ENCODE assay signal across 8 cellular contexts in the genomic region with DNA sequence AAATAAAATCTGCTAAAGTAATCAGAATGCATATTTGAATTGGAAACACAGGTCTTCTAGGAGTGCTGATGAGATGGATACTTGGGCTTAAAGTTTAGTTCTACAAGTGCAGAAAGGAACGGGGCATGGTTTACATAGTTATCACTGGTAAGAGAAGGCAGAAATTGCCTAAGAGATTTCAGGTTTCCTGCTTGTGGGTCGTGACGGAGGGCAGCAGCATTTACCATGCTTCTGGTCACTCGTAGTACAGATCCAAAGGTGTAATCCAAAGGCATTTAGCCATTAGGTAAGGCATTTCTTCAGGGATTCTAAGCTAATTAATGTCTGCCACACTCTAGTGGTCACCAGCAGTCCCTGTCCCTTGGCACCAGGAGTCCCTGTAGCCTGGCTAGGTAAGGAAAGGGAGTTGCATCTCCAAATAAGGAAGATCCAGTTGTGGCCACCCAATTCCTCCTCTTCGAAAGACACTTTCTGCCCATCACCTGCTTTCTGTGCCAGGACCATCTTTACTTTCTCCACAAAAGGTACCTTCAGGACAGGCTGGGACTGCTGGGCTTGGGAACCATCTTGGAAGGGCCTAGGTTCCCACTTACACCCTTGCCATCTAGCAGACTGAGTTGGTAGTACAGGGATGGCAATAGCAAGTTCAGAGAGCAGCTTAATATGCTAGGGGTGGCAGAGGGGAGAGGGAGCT. TPM values are rescaled to one million over a fixed set of nuclear protein-coding genes. Genes with fewer than 3 reads are reported as not detected.
DNase-seq lines count a peak whose midpoint lies in the region; ATAC-seq and TF ChIP-seq lines count a peak whose summit lies in the region.

No MANE protein-coding gene starts in this region.

- peak overlapping the region; percentile 90 for H3K4me3 Mint-ChIP-seq in natural killer cell treated with Interleukin-12 subunit alpha and Interleukin-12 subunit beta and Interleukin-15 and Interleukin-18, amount 100 ng/mL, for 72 hours

- no peaks in the 10 kb centered on the region for H3K27me3 ChIP-seq in BLaER1 treated with 17β-estradiol and CSF1 and Interleukin-3, amounts not matched to agents 10 nM and 100 nM
- H3K27me3 ChIP-seq in KMS-11 (ENCODE audit: insufficient read depth, low read depth) = no peaks in the 10 kb centered on the region

- H3K36me3 Mint-ChIP-seq in natural killer cell treated with Interleukin-12 subunit alpha and Interleukin-12 subunit beta and Interleukin-15 and Interleukin-18, amount 100 ng/mL, for 72 hours = no peaks in the 10 kb centered on the region

- H3K27ac ChIP-seq in BLaER1 treated with 17β-estradiol and CSF1 and Interleukin-3, amounts not matched to agents 10 nM and 100 nM = peak overlapping the region in 7 of 11 experiments; percentile 89 to 98 (median 96); a peak in 9 of 22 replicates
- H3K27ac ChIP-seq in KMS-11 (no peak overlapping the region; the same call in 1 of the 2 replicates), caudate nucleus (ENCODE audit: low read depth, low read length) (peak overlapping the region; percentile 100)

- H3K4me2 ChIP-seq in BLaER1 treated with 17β-estradiol and CSF1 and Interleukin-3, amounts not matched to agents 10 nM and 100 nM = peak overlapping the region; percentile 83 to 98 (median 87)
- H3K4me2 ChIP-seq in KMS-11 = peak overlapping the region; percentile 34; the same call in 1 of the 2 replicates

- H3K9me3 Mint-ChIP-seq in natural killer cell treated with Interleukin-12 subunit alpha and Interleukin-12 subunit beta and Interleukin-15 and Interleukin-18, amount 100 ng/mL, for 72 hours = no peaks in the 10 kb centered on the region

- intact Hi-C loops in posterior vena cava (cut with DNase I) = no loop called here

- no peak for TF ChIP-seq CTCF in KMS-11 (conservative IDR thresholded peaks at IDR 0.05; ENCODE audit: low read depth, low read length)

- H3K4me1 Mint-ChIP-seq in natural killer cell treated with Interleukin-12 subunit alpha and Interleukin-12 subunit beta and Interleukin-15 and Interleukin-18, amount 100 ng/mL, for 72 hours (ENCODE audit: low read depth in 2 of 2) = peaks cover 12 to 17% of the 10 kb centered on the region in 2 donors

- H3K27me3 Mint-ChIP-seq in natural killer cell treated with Interleukin-12 subunit alpha and Interleukin-12 subunit beta and Interleukin-15 and Interleukin-18, amount 100 ng/mL, for 72 hours = no peaks in the 10 kb centered on the region

- ATAC-seq in natural killer cell treated with Interleukin-12 subunit alpha and Interleukin-12 subunit beta and Interleukin-15 and Interleukin-18, amount 100 ng/mL, for 72 hours = no peak
- no peak for ATAC-seq in HG03039 (IDR thresholded peaks at IDR 0.05; ENCODE audit: unreplicated experiment)

- peaks cover 0 to 9% (median 0%) of the 10 kb centered on the region in 11 experiments; a peak in 4 of 22 replicates for H4K20me1 ChIP-seq in BLaER1 treated with 17β-estradiol and CSF1 and Interleukin-3, amounts not matched to agents 10 nM and 100 nM
- no peaks in the 10 kb centered on the region for H4K20me1 ChIP-seq in KMS-11 (ENCODE audit: insufficient read depth)

- no peaks in the 10 kb centered on the region for H3K9me3 ChIP-seq in BLaER1 treated with 17β-estradiol and CSF1 and Interleukin-3, amounts not matched to agents 10 nM and 100 nM (replicated peaks in 1 of 11)

- H3K79me2 ChIP-seq in KMS-11 (ENCODE audit: insufficient read depth, low read depth) = no peaks in the 10 kb centered on the region

- H3K9ac ChIP-seq in BLaER1 treated with 17β-estradiol and CSF1 and Interleukin-3, amounts not matched to agents 10 nM and 100 nM = peak overlapping the region; percentile 83 to 97 (median 93); a peak in 21 of 22 replicates
- peak overlapping the region; percentile 78; the same call in 1 of the 2 replicates for H3K9ac ChIP-seq in KMS-11

- H3K36me3 ChIP-seq in BLaER1 treated with 17β-estradiol and CSF1 and Interleukin-3, amounts not matched to agents 10 nM and 100 nM = no peaks in the 10 kb centered on the region; a peak in 1 of 22 replicates
- no peaks in the 10 kb centered on the region for H3K36me3 ChIP-seq in KMS-11 (ENCODE audit: insufficient read depth)

- peak overlapping the region; percentile 79 to 96 (median 88) for H3K4me3 ChIP-seq in BLaER1 treated with 17β-estradiol and CSF1 and Interleukin-3, amounts not matched to agents 10 nM and 100 nM
- H3K4me3 ChIP-seq in KMS-11 (IDR thresholded peaks at IDR 0.05; ENCODE audit: insufficient read depth, low read depth, low read length) = no peak overlapping the region

- peak overlapping the region; percentile 87 for H2AFZ ChIP-seq in KMS-11 (ENCODE audit: low read depth)

- peaks cover 16 to 22% (median 21%) of the 10 kb centered on the region in 10 experiments for H3K4me1 ChIP-seq in BLaER1 treated with 17β-estradiol and CSF1 and Interleukin-3, amounts not matched to agents 10 nM and 100 nM
- peaks cover 5% of the 10 kb centered on the region for H3K4me1 ChIP-seq in KMS-11 (ENCODE audit: low read depth, poor library complexity, severe bottlenecking)

- DNase-seq in caudate nucleus (lab: John Stamatoyannopoulos, UW) (peak in 1 of 61 donors; percentile 12), NCI-H1930 (lab: John Stamatoyannopoulos, UW) (no peak), posterior vena cava (ENCODE audit: low spot score) (no peak), DMS153 treated with DMSO at 0.1 percent for 48 hours (lab: John Stamatoyannopoulos, UW; ENCODE audit: unreplicated experiment) (no peak)
- no peak for DNase-seq in natural killer cell treated with Interleukin-12 subunit alpha and Interleukin-12 subunit beta and Interleukin-15 and Interleukin-18, amount 100 ng/mL, for 72 hours (ENCODE audit: low spot score)

- H3K27ac Mint-ChIP-seq in natural killer cell treated with Interleukin-12 subunit alpha and Interleukin-12 subunit beta and Interleukin-15 and Interleukin-18, amount 100 ng/mL, for 72 hours = peak overlapping the region; percentile 93 to 97

RNA-seq across cellular contexts. Expression of a gene that starts 1.5 kb away (rescaled TPM):
- total RNA-seq in natural killer cell treated with Interleukin-12 subunit alpha and Interleukin-12 subunit beta and Interleukin-15 and Interleukin-18, amount 100 ng/mL, for 72 hours = 10 to 100 TPM in 1 of 2 donors, 1 to 10 TPM in 1; 6.5 to 11.6 TPM
- 1 to 10 TPM; 4.7 to 9.3 TPM for total RNA-seq in posterior vena cava

RNA-seq across cellular contexts. Expression of a gene that starts 1.7 kb away (rescaled TPM):
- 10 to 100 TPM; 16.1 to 33.1 TPM for total RNA-seq in natural killer cell treated with Interleukin-12 subunit alpha and Interleukin-12 subunit beta and Interleukin-15 and Interleukin-18, amount 100 ng/mL, for 72 hours
- 10 to 100 TPM; 20.5 TPM for total RNA-seq in posterior vena cava

RNA-seq across cellular contexts. Expression of a gene that starts 51.4 kb away (rescaled TPM):
- not detected for total RNA-seq in natural killer cell treated with Interleukin-12 subunit alpha and Interleukin-12 subunit beta and Interleukin-15 and Interleukin-18, amount 100 ng/mL, for 72 hours
- not detected for total RNA-seq in posterior vena cava

RNA-seq across cellular contexts. Expression of a gene that starts 54.5 kb away (rescaled TPM):
- 10 to 100 TPM; 23.3 to 25.0 TPM for total RNA-seq in natural killer cell treated with Interleukin-12 subunit alpha and Interleukin-12 subunit beta and Interleukin-15 and Interleukin-18, amount 100 ng/mL, for 72 hours
- total RNA-seq in posterior vena cava = 10 to 100 TPM; 11.2 to 13.3 TPM

RNA-seq across cellular contexts. Expression of a gene that starts 54.8 kb away (rescaled TPM):
- total RNA-seq in natural killer cell treated with Interleukin-12 subunit alpha and Interleukin-12 subunit beta and Interleukin-15 and Interleukin-18, amount 100 ng/mL, for 72 hours = under 1 TPM; 0.43 to 0.50 TPM
- total RNA-seq in posterior vena cava = under 1 TPM; 0.60 to 0.62 TPM
